8 cellular contexts compared by ENCODE assay signal in the genomic region with DNA sequence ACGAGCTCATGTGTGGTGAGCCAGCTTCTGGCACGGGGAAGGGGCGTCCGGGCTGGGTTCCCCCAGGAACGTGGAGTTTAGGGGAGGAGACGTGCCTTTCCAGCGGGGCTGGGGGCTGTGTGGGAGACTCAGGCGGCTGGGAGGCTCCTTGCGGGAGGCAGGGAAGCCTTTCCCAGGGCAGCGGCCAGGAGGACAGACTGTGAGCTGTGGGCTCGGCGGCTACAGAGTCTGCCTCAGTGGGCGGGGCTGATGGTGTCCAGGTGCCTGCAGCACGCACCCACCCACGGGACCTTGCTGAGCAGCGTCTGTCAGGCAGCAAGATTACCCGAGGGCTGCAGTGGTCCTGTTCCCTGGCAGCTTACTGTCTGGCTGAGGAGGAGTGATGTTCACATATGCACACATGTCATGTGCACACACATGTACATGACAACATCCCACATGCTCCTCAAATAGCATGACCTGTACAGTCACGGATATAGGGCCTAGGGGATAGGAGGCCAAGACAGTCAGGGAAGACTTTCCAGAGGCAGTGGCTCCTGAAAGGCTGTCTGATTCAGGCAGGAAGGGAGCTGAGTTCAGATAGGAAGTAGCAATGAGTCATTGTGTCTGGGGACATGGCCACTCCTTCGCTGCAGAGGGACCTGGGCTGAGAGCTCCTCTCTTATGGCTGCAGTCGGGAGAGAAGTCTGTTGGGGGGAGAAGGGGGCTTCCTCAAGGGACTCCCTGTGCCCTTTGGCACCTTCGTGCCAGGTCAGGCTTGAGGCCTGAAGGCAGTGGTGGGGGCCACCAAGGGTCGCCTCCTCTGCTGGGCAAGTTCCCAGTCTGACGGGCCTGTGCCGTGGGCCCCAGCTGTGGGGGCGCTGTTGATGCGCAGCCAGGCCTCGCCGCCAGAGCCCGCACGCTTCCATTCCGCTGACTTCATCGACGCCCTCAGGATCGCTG. TPM values are rescaled to one million over a fixed set of nuclear protein-coding genes. Genes with fewer than 3 reads are reported as not detected.
DNase-seq lines count a peak whose midpoint lies in the region; ATAC-seq, FAIRE-seq and TF ChIP-seq lines count a peak whose summit lies in the region.

No MANE protein-coding gene starts in this region.

- peak; percentile 66 for DNase-seq in CD14-positive monocyte (ENCODE audit: low spot score)
- DNase-seq in NCI-H226, result peak; percentile 9
- no peak for DNase-seq in H1 (ENCODE audit: low read depth in 1 of 2, low spot score in 2 of 2)
- no peak for DNase-seq in mucosa of descending colon
- no peak for DNase-seq in activated T-helper 1 cell treated with anti-CD3 and anti-CD28 coated beads, Interleukin-12 subunit alpha, Interleukin-12 subunit beta, Interleukin-2, Interleukin-4 antibody, amounts not matched to agents 30 ng/mL and 10 ng/mL and 1 ng/mL, durations not matched to agents 14 hours and 24 hours and 36 hours (ENCODE audit: low spot score)
- no peak for DNase-seq in progenitor cell of endocrine pancreas (ENCODE audit: low spot score, unreplicated experiment)
- DNase-seq in activated CD4-positive, alpha-beta T cell treated with anti-CD3 and anti-CD28 coated beads, Interleukin-2, amount 50 U/mL, for 4 hours, result no peak

- no peak overlapping the region for H4K5ac ChIP-seq in H1 (ENCODE audit: insufficient read length, low read depth, low read length)

- no peak overlapping the region for H3K4me3 ChIP-seq in H1 (ENCODE audit: extremely low read depth in 1 of 4, insufficient read depth in 2 of 4, low read depth in 3 of 4, low read length in 4 of 4)
- no peak overlapping the region for H3K4me3 ChIP-seq in mucosa of descending colon

- peaks cover 3 to 22% (median 9%) of the 10 kb centered on the region in 4 experiments for H3K4me1 ChIP-seq in H1 (replicated peaks in 1 of 4; ENCODE audit: control insufficient read depth in 3 of 4, insufficient read depth in 4 of 4, low read length in 3 of 4)
- H3K4me1 ChIP-seq in mucosa of descending colon (ENCODE audit: low read depth), result no peaks in the 10 kb centered on the region

- POLR2A ChIA-PET in H1 (lab: Charles Lee; ENCODE audit: partially characterized antibody), result interaction anchor here (0.7 kb wide), 1 partner anchor 10 kb away, joined by 3 read pairs; no protein-coding TSS in a partner anchor

- H3K4me2 ChIP-seq in H1 (ENCODE audit: insufficient read depth in 1 of 2, low read depth in 2 of 2, low read length in 2 of 2), result no peak overlapping the region

- no peak overlapping the region for H4K91ac ChIP-seq in H1 (replicated peaks; ENCODE audit: insufficient read length, low read length)

- H2BK15ac ChIP-seq in H1 (ENCODE audit: low read length), result no peak overlapping the region

- TF ChIP-seq CTCF in CD14-positive monocyte (IDR thresholded peaks at IDR 0.05), result no peak
- no peak for TF ChIP-seq CTCF in H1 (IDR thresholded peaks at IDR 0.05; ENCODE audit: control extremely low read depth in 1 of 3, insufficient read depth in 1 of 3, low read depth in 1 of 3, low read length in 3 of 3)
- TF ChIP-seq CTCF in mucosa of descending colon (IDR thresholded peaks at IDR 0.05), result no peak
- no peak for TF ChIP-seq CTCF in progenitor cell of endocrine pancreas (IDR thresholded peaks at IDR 0.05; ENCODE audit: unreplicated experiment)

- H2BK5ac ChIP-seq in H1 (ENCODE audit: low read depth, low read length), result 0 out of 2 replicates have a peak overlapping the region, but pooled peaks have one; percentile 60

- H3K79me2 ChIP-seq in H1 (ENCODE audit: control insufficient read depth in 1 of 2, insufficient read depth in 2 of 2, low read length in 2 of 2), result no peaks in the 10 kb centered on the region

- no peaks in the 10 kb centered on the region for H3K36me3 Mint-ChIP-seq in CD14-positive monocyte
- no peaks in the 10 kb centered on the region for H3K36me3 Mint-ChIP-seq in activated T-helper 1 cell treated with anti-CD3 and anti-CD28 coated beads, Interleukin-12 subunit alpha, Interleukin-12 subunit beta, Interleukin-2, Interleukin-4 antibody, amounts not matched to agents 30 ng/mL and 10 ng/mL and 1 ng/mL, durations not matched to agents 14 hours and 24 hours and 36 hours (ENCODE audit: low read depth)
- peaks cover 15% of the 10 kb centered on the region for H3K36me3 Mint-ChIP-seq in progenitor cell of endocrine pancreas (ENCODE audit: insufficient read depth)

- H3K56ac ChIP-seq in H1 (replicated peaks; ENCODE audit: insufficient read length, low read depth, low read length), result no peak overlapping the region

- CTCF ChIA-PET in H1 (lab: Charles Lee; ENCODE audit: partially characterized antibody), result interaction anchor here (0.6 to 1.3 kb wide), 5 partner anchors 8 to 362 kb away, joined by 3 to 5 read pairs (median 3); no protein-coding TSS in a partner anchor

- peak overlapping the region; percentile 10; the same call in 1 of the 2 replicates for H3K27ac ChIP-seq in H1 (ENCODE audit: low read depth, low read length)

- peak overlapping the region in 1 of 2 donors; percentile 64 for H3K4me3 Mint-ChIP-seq in CD14-positive monocyte
- H3K4me3 Mint-ChIP-seq in activated T-helper 1 cell treated with anti-CD3 and anti-CD28 coated beads, Interleukin-12 subunit alpha, Interleukin-12 subunit beta, Interleukin-2, Interleukin-4 antibody, amounts not matched to agents 30 ng/mL and 10 ng/mL and 1 ng/mL, durations not matched to agents 14 hours and 24 hours and 36 hours, result no peak overlapping the region
- no peak overlapping the region for H3K4me3 Mint-ChIP-seq in progenitor cell of endocrine pancreas (ENCODE audit: low read depth)

- H2BK20ac ChIP-seq in H1 (ENCODE audit: low read length), result no peak overlapping the region

- H3K4ac ChIP-seq in H1 (replicated peaks; ENCODE audit: insufficient read length, low read depth, low read length), result no peak overlapping the region

- H3K9me3 Mint-ChIP-seq in CD14-positive monocyte (peaks cover 0 to 2% (median 0%) of the 10 kb centered on the region in 7 donors), progenitor cell of endocrine pancreas (ENCODE audit: low read depth) (no peaks in the 10 kb centered on the region)
- no peaks in the 10 kb centered on the region for H3K9me3 Mint-ChIP-seq in activated T-helper 1 cell treated with anti-CD3 and anti-CD28 coated beads, Interleukin-12 subunit alpha, Interleukin-12 subunit beta, Interleukin-2, Interleukin-4 antibody, amounts not matched to agents 30 ng/mL and 10 ng/mL and 1 ng/mL, durations not matched to agents 14 hours and 24 hours and 36 hours

- whole genome bisulfite sequencing in H1 (ENCODE audit: extremely low coverage in 1 of 2, insufficient coverage in 1 of 2, insufficient read length in 1 of 2, insufficient replicate concordance in 2 of 2, low coverage in 1 of 2, low lambda C conversion rate in 2 of 2, missing lambda C conversion rate in 1 of 2), 2 experiments, result 92% methylated on average over 27 of the region's 34 CpGs; no CpG with 5 or more reads in 1 of the 2 experiments

- H3K27ac Mint-ChIP-seq in CD14-positive monocyte, result peak overlapping the region in 5 of 7 donors; percentile 25 to 84 (median 42)
- no peak overlapping the region for H3K27ac Mint-ChIP-seq in activated T-helper 1 cell treated with anti-CD3 and anti-CD28 coated beads, Interleukin-12 subunit alpha, Interleukin-12 subunit beta, Interleukin-2, Interleukin-4 antibody, amounts not matched to agents 30 ng/mL and 10 ng/mL and 1 ng/mL, durations not matched to agents 14 hours and 24 hours and 36 hours
- H3K27ac Mint-ChIP-seq in progenitor cell of endocrine pancreas, result no peak overlapping the region

- no peak overlapping the region for H2BK120ac ChIP-seq in H1 (replicated peaks; ENCODE audit: low read depth, low read length)

- H2AK5ac ChIP-seq in H1 (ENCODE audit: low read depth, low read length), result no peak overlapping the region

- no peak overlapping the region for H2BK12ac ChIP-seq in H1 (ENCODE audit: low read depth, low read length)

- H3K36me3 ChIP-seq in H1 (ENCODE audit: control insufficient read depth in 2 of 4, insufficient read depth in 4 of 4, low read length in 3 of 4), result peaks cover 0 to 5% (median 3%) of the 10 kb centered on the region in 4 experiments; a peak in 5 of 8 replicates
- H3K36me3 ChIP-seq in mucosa of descending colon (ENCODE audit: low read depth), result peaks cover 8% of the 10 kb centered on the region

- no peak overlapping the region for H3K23ac ChIP-seq in H1 (ENCODE audit: insufficient read length)

- H3K14ac ChIP-seq in H1 (ENCODE audit: insufficient read length), result no peak overlapping the region

- peaks cover 10% of the 10 kb centered on the region for H3K4me1 Mint-ChIP-seq in CD14-positive monocyte
- H3K4me1 Mint-ChIP-seq in activated T-helper 1 cell treated with anti-CD3 and anti-CD28 coated beads, Interleukin-12 subunit alpha, Interleukin-12 subunit beta, Interleukin-2, Interleukin-4 antibody, amounts not matched to agents 30 ng/mL and 10 ng/mL and 1 ng/mL, durations not matched to agents 14 hours and 24 hours and 36 hours (ENCODE audit: low read depth), result peaks cover 6% of the 10 kb centered on the region
- H3K4me1 Mint-ChIP-seq in progenitor cell of endocrine pancreas (ENCODE audit: low read depth), result no peaks in the 10 kb centered on the region

- ATAC-seq in mucosa of descending colon (peak; percentile 60), GM19324 (IDR thresholded peaks at IDR 0.05; ENCODE audit: low FRiP score, unreplicated experiment) (no peak)

- peaks cover 0 to 4% (median 1%) of the 10 kb centered on the region in 3 donors for H3K27me3 Mint-ChIP-seq in CD14-positive monocyte (ENCODE audit: low read depth in 3 of 3)
- no peaks in the 10 kb centered on the region for H3K27me3 Mint-ChIP-seq in activated T-helper 1 cell treated with anti-CD3 and anti-CD28 coated beads, Interleukin-12 subunit alpha, Interleukin-12 subunit beta, Interleukin-2, Interleukin-4 antibody, amounts not matched to agents 30 ng/mL and 10 ng/mL and 1 ng/mL, durations not matched to agents 14 hours and 24 hours and 36 hours (ENCODE audit: insufficient read depth)
- H3K27me3 Mint-ChIP-seq in progenitor cell of endocrine pancreas, result no peaks in the 10 kb centered on the region

- no peak for TF ChIP-seq EP300 in H1 (IDR thresholded peaks at IDR 0.05; ENCODE audit: borderline replicate concordance in 1 of 2, low read depth in 2 of 2, low read length in 2 of 2)

- no peak overlapping the region for H2AFZ ChIP-seq in H1 (ENCODE audit: low read length)

- FAIRE-seq in H1 (lab: Jason Lieb, UNC), result no peak

- no peak overlapping the region for H4K8ac ChIP-seq in H1 (ENCODE audit: extremely low read depth, insufficient read depth, low read length)

- H3K27me3 ChIP-seq in H1 (replicated peaks in 1 of 4; ENCODE audit: control insufficient read depth in 3 of 4, extremely low read depth in 1 of 4, insufficient read depth in 3 of 4, low read length in 3 of 4), result no peaks in the 10 kb centered on the region

- no peak overlapping the region for H3K9ac ChIP-seq in H1 (replicated peaks in 1 of 4; ENCODE audit: extremely low read depth in 1 of 4, low read depth in 3 of 4, low read length in 3 of 4)

- H3K9me3 ChIP-seq in H1 (ENCODE audit: insufficient read depth in 2 of 2, low read depth in 1 of 2, low read length in 1 of 2) (no peaks in the 10 kb centered on the region), mucosa of descending colon (no peaks in the 10 kb centered on the region)

- no peaks in the 10 kb centered on the region for H3K23me2 ChIP-seq in H1 (ENCODE audit: low read depth, low read length)

- intact Hi-C loops in CD14-positive monocyte (cut with micrococcal nuclease) (no loop called here), mucosa of descending colon (cut with DNase I, micrococcal nuclease) (no loop called here)
- intact Hi-C loops in activated T-helper 1 cell treated with anti-CD3 and anti-CD28 coated beads, Interleukin-12 subunit alpha, Interleukin-12 subunit beta, Interleukin-2, Interleukin-4 antibody, amounts not matched to agents 30 ng/mL and 10 ng/mL and 1 ng/mL, durations not matched to agents 14 hours and 24 hours and 36 hours (cut with micrococcal nuclease), result no loop called here

- no peaks in the 10 kb centered on the region for H3K79me1 ChIP-seq in H1 (ENCODE audit: low read depth, low read length)

- no peak overlapping the region for H3K18ac ChIP-seq in H1 (ENCODE audit: extremely low read depth, low read length)

- TF ChIP-seq RAD21 in H1 (IDR thresholded peaks at IDR 0.05 in 1 of 2, conservative IDR thresholded peaks at IDR 0.05 in 1 of 2; ENCODE audit: low read depth in 2 of 2, low read length in 2 of 2), result no peak

- H4K20me1 ChIP-seq in H1 (replicated peaks in 1 of 2; ENCODE audit: control insufficient read depth in 1 of 2, insufficient read depth in 2 of 2, low read length in 2 of 2), result peaks cover 0 to 9% of the 10 kb centered on the region in 2 experiments

- TF ChIP-seq POLR2A in H1 (IDR thresholded peaks at IDR 0.05; ENCODE audit: control extremely low read depth in 1 of 2, low read depth in 2 of 2, low read length in 2 of 2), result no peak

RNA-seq across cellular contexts. Expression of gene PPP6R3, which starts 23.3 kb away (rescaled TPM):
- polyA plus RNA-seq in CD14-positive monocyte (10 to 100 TPM; 22.9 to 38.1 TPM), H1 (2011; rRNA removed) (44.6 and 48.8 TPM in 2 replicates)
- total RNA-seq in H1 (2021; fragmentation: NEBNext Ultra II Directional; extraction: Animal tissue kit (Norgen Biotek cat#: 25700)), result 146 and 150 TPM in 2 replicates
- polyA plus RNA-seq in H1 (2011; cell fraction: cytosol; rRNA removed), result 56.3 TPM
- 109 TPM for polyA plus RNA-seq in H1 (2011; cell fraction: nucleus; rRNA removed)
- polyA plus RNA-seq in H1 (2012, experiment 1 of 2), result 58.7 to 84.4 TPM (median 70.3 TPM) in 4 replicates
- 7.0 TPM for polyA plus RNA-seq in H1 (2012, experiment 2 of 2)
- 64.9 TPM for polyA plus RNA-seq in H1 (2013, experiment 1 of 2)
- polyA plus RNA-seq in H1 (2013, experiment 2 of 2), result 66.0 TPM
- 113 and 126 TPM in 2 replicates for polyA minus RNA-seq in H1 (2011; rRNA and poly(A)+ RNA removed)
- polyA minus RNA-seq in H1 (2011; cell fraction: cytosol; rRNA and poly(A)+ RNA removed), result 150 TPM
- polyA minus RNA-seq in H1 (2011; cell fraction: nucleus; rRNA and poly(A)+ RNA removed), result 209 TPM
- total RNA-seq in mucosa of descending colon (100 to 1,000 TPM; 107 to 141 (median 115) TPM), progenitor cell of endocrine pancreas (123 and 124 TPM in 2 replicates)
- total RNA-seq in activated T-helper 1 cell treated with anti-CD3 and anti-CD28 coated beads, Interleukin-12 subunit alpha, Interleukin-12 subunit beta, Interleukin-2, Interleukin-4 antibody, amounts not matched to agents 30 ng/mL and 10 ng/mL and 1 ng/mL, durations not matched to agents 14 hours and 24 hours and 36 hours, result 142 and 157 TPM in 2 replicates

Comparison
In these comparisons a context has a peak if more than half of its experiments do, and no peak if none do; other contexts are left out.
1. DNase-seq: peak in CD14-positive monocyte (single experiment) and NCI-H226 (single experiment); none in H1 (0 of 2), mucosa of descending colon (0 of 3), activated T-helper 1 cell treated with anti-CD3 and anti-CD28 coated beads, Interleukin-12 subunit alpha, Interleukin-12 subunit beta, Interleukin-2, Interleukin-4 antibody, amounts not matched to agents 30 ng/mL and 10 ng/mL and 1 ng/mL, durations not matched to agents 14 hours and 24 hours and 36 hours (single experiment), progenitor cell of endocrine pancreas (single experiment) and activated CD4-positive, alpha-beta T cell treated with anti-CD3 and anti-CD28 coated beads, Interleukin-2, amount 50 U/mL, for 4 hours (0 of 2).
2. H3K27ac Mint-ChIP-seq: peak in CD14-positive monocyte (5 of 7); none in activated T-helper 1 cell treated with anti-CD3 and anti-CD28 coated beads, Interleukin-12 subunit alpha, Interleukin-12 subunit beta, Interleukin-2, Interleukin-4 antibody, amounts not matched to agents 30 ng/mL and 10 ng/mL and 1 ng/mL, durations not matched to agents 14 hours and 24 hours and 36 hours (single experiment) and progenitor cell of endocrine pancreas (single experiment).